In genomic region chr7:92246363-92247101, GRCh38 we compare ENCODE assay signal across 8 cellular contexts. TPM values are rescaled to one million over a fixed set of nuclear protein-coding genes. Genes with fewer than 3 reads are reported as not detected.
DNase-seq lines count a peak whose midpoint lies in the region; ATAC-seq lines count a peak whose summit lies in the region.

No MANE protein-coding gene starts in this region.

- ATAC-seq in GM21367 (IDR thresholded peaks at IDR 0.05; ENCODE audit: unreplicated experiment) (peak; percentile 10), HG03571 (IDR thresholded peaks at IDR 0.05; ENCODE audit: unreplicated experiment) (peak; percentile 28)

- DNase-seq in GM03348 (ENCODE audit: low spot score) (peak; percentile 51), SW480 (ENCODE audit: low spot score) (peak; percentile 85), cerebellar cortex (ENCODE audit: low spot score) (peak; percentile 41), kidney tubule cell (ENCODE audit: low spot score) (peak; percentile 29), ureter (ENCODE audit: low spot score) (no peak)
- DNase-seq in stimulated activated CD4-positive, alpha-beta T cell treated with anti-CD3 and anti-CD28 coated beads, TNF-alpha, amount 100 ng/mL, for 48 hours (ENCODE audit: low read depth in 3 of 3) = peak in 2 of 3 donors; percentile 9 to 12

RNA-seq across cellular contexts. Expression of gene ANKIB1, which starts 0.8 kb away (rescaled TPM):
- 78.0 TPM for total RNA-seq in ureter

RNA-seq across cellular contexts. Expression of gene KRIT1, which starts 0.8 kb away (rescaled TPM):
- 49.4 TPM for total RNA-seq in ureter
